Comparison of ENCODE assay signal across 14 cellular contexts in the genomic region with DNA sequence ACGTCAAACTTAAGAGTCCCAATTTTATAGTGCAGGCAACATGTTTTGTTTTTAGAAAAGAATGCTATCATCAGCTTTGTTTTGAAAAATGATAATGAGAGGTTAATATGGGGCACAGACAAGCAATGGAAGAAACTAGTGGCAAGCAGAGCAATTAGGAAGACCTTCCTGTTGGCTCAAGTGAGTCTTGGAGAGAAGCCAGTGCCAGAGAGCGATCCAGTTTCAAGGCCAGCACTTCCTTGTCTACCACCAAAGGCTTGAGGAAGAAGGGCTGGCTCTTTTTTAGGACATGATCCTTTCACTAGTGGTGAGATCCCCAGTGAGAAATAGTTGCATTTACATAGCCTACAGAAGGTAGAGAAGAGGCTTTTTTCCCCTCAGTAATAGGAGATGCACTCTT.
DNase-seq lines count a peak whose midpoint lies in the region; ATAC-seq and TF ChIP-seq lines count a peak whose summit lies in the region.
"Had no signal": no experiment of that assay in that cellular context is flagged by ENCODE, and none has a peak within 500 bp of the region (broad histone marks: within the 10 kb centered on the region; RNA-seq: fewer than 3 reads in every experiment).

No MANE protein-coding gene starts in this region.

- WGBS in stomach, 5 donors = 48 to 56% (median 49%) methylated on average over 2 of the region's 2 CpGs

- no peaks in the 10 kb centered on the region for H3K36me3 ChIP-seq in stomach

- no peak for TF ChIP-seq CTCF in stomach (IDR thresholded peaks at IDR 0.05)

- intact Hi-C loops in stomach (cut with DNase I; ENCODE audit: low total_unique reads) = no loop called here

- peak; percentile 12 for DNase-seq in DMS153 (lab: John Stamatoyannopoulos, UW)
- no peak for DNase-seq in DMS153 treated with DMSO at 0.1 percent for 48 hours (lab: John Stamatoyannopoulos, UW; ENCODE audit: unreplicated experiment)
- DNase-seq in M059J (ENCODE audit: low read depth) = peak; percentile 3
- peak; percentile 83 for DNase-seq in NCI-H69 (lab: John Stamatoyannopoulos, UW)
- DNase-seq in stomach = peak; percentile 41
- no peak for DNase-seq in effector CD8-positive, alpha-beta T cell (lab: John Stamatoyannopoulos, UW)
- DNase-seq in NCI-H146 (lab: John Stamatoyannopoulos, UW) = no peak
- DNase-seq: NCI-H2227 treated with DMSO at 0.1 percent for 48 hours, NCI-H526, SHP77, SK-N-SH, T-cell had no signal

- TF ChIP-seq EP300 in stomach (IDR thresholded peaks at IDR 0.05) = no peak

- H3K27ac ChIP-seq in stomach = no peak overlapping the region
- H3K27ac ChIP-seq: 22Rv1 had no signal

- peaks cover 0 to 6% (median 2%) of the 10 kb centered on the region in 4 donors for H3K9me3 ChIP-seq in stomach
- H3K9me3 ChIP-seq: SK-N-SH had no signal

- peaks cover 0 to 3% (median 0%) of the 10 kb centered on the region in 4 donors for H3K4me1 ChIP-seq in stomach

- ATAC-seq in SK-N-SH treated with all-trans-retinoic acid at 6 μM for 48 hours = no peak
- ATAC-seq: T-cell had no signal

- no peak overlapping the region for H3K4me3 ChIP-seq in stomach

- TF ChIP-seq POLR2A in stomach (IDR thresholded peaks at IDR 0.05) = no peak

- H3K27me3 ChIP-seq in stomach = no peaks in the 10 kb centered on the region

TF ChIP-seq in SK-N-SH treated with all-trans-retinoic acid at 6 μM for 48 hours, 23 proteins besides CTCF, POLR2A, EP300 and RAD21:
- TF ChIP-seq GLIS3 (CRISPR knock-in tag; IDR thresholded peaks at IDR 0.05) (no peak), ISL1 (CRISPR knock-in tag; IDR thresholded peaks at IDR 0.05) (no peak), ZNF8 (CRISPR knock-in tag; IDR thresholded peaks at IDR 0.05) (no peak)

Comparison
In these comparisons a context has a peak if more than half of its experiments do, and no peak if none do; other contexts are left out.
1. DNase-seq: peak in DMS153 (single experiment), M059J (single experiment), NCI-H69 (single experiment) and stomach (single experiment); none in DMS153 treated with DMSO at 0.1 percent for 48 hours (single experiment), effector CD8-positive, alpha-beta T cell (single experiment) and NCI-H146 (single experiment).